5 cellular contexts compared by ENCODE assay signal in the genomic region with DNA sequence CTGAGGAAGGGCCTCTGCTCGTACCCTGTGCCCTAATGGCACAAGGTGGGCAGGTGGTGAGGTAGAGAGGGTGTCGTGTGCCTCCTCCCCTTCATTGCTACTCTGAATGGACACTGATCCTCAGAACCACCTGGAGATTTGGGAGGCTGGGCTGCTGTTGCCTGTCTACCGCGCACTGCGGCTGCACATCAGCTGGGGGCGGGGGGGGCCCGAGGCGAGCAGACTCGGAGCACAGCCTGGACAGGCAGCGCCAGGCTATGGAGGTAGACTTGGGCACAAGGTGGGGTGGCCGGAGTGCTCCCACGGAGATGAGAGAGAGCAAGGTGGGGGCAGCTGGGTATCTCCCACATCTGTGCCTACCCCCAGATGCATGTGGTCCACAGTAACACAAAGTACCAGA. TPM values are rescaled to one million over a fixed set of nuclear protein-coding genes. Genes with fewer than 3 reads are reported as not detected.
DNase-seq lines count a peak whose midpoint lies in the region; ATAC-seq, FAIRE-seq and TF ChIP-seq lines count a peak whose summit lies in the region.
"Not testable (repeated sequence)": the region's sequence is repeated elsewhere in the genome, so short reads cannot be mapped to it uniquely, and the experiment has no call there.
"Had no signal": no experiment of that assay in that cellular context is flagged by ENCODE, and none has a peak within 500 bp of the region (broad histone marks: within the 10 kb centered on the region; RNA-seq: fewer than 3 reads in every experiment).

No MANE protein-coding gene starts in this region.

- peak; percentile 66 for ATAC-seq in K562
- ATAC-seq in stimulated activated memory B cell treated with anti-CD40 and anti-IgM and Interleukin-4, amounts not matched to agents 10 μg/mL and 1 μg/mL and 100 μg/mL, for 72 hours: peak; percentile 36

- BruUV-seq in K562 (replicated peaks; lab: Mats Ljungman, UMichigan): not testable (repeated sequence)

- not testable (repeated sequence) for H4K20me1 ChIP-seq in K562 (replicated peaks; ENCODE audit: control insufficient read depth, insufficient read depth, low read length)

- TF ChIP-seq EP300 in K562 (IDR thresholded peaks at IDR 0.05; ENCODE audit: low read length); sigmoid colon (IDR thresholded peaks at IDR 0.05): not testable (repeated sequence)

- H3K4me1 ChIP-seq in K562 (replicated peaks in 1 of 2; ENCODE audit: control insufficient read depth in 2 of 2, insufficient read depth in 2 of 2, low read length in 2 of 2); kidney (ENCODE audit: control insufficient read depth in 1 of 2, insufficient read depth in 1 of 2, low read depth in 1 of 2, low read length in 2 of 2); sigmoid colon: not testable (repeated sequence)

- not testable (repeated sequence) for H3K27me3 Mint-ChIP-seq in stimulated activated memory B cell treated with anti-CD40 and anti-IgM and Interleukin-4, amounts not matched to agents 10 μg/mL and 1 μg/mL and 100 μg/mL, for 72 hours

- not testable (repeated sequence) for TF ChIP-seq POLR2A in K562 (conservative IDR thresholded peaks at IDR 0.05); sigmoid colon (IDR thresholded peaks at IDR 0.05)

- not testable (repeated sequence) for TF ChIP-seq CTCF in K562 (IDR thresholded peaks at IDR 0.05 in 2 of 3, conservative IDR thresholded peaks at IDR 0.05 in 1 of 3; ENCODE audit: insufficient read depth in 2 of 3, low read depth in 1 of 3, low read length in 3 of 3); kidney (IDR thresholded peaks at IDR 0.05; ENCODE audit: borderline replicate concordance, extremely low read depth, insufficient read depth); sigmoid colon (IDR thresholded peaks at IDR 0.05)

- intact Hi-C loops in K562 (cut with micrococcal nuclease); kidney (cut with DNase I); sigmoid colon (cut with DNase I): not testable (repeated sequence)

- not testable (repeated sequence) for H3K4me3 Mint-ChIP-seq in stimulated activated memory B cell treated with anti-CD40 and anti-IgM and Interleukin-4, amounts not matched to agents 10 μg/mL and 1 μg/mL and 100 μg/mL, for 72 hours

- DNase-seq in K562 (ENCODE audit: extremely low read depth in 1 of 4, low spot score in 3 of 4): not testable (repeated sequence)
- DNase-seq in kidney (peak; percentile 28), sigmoid colon (peak; percentile 29)

- H3K36me3 Mint-ChIP-seq in stimulated activated memory B cell treated with anti-CD40 and anti-IgM and Interleukin-4, amounts not matched to agents 10 μg/mL and 1 μg/mL and 100 μg/mL, for 72 hours: not testable (repeated sequence)

- H3K9me3 ChIP-seq in K562 (replicated peaks; ENCODE audit: control insufficient read depth, insufficient read depth, low read depth, low read length); kidney (ENCODE audit: control insufficient read depth in 1 of 2, low read length in 2 of 2); sigmoid colon: not testable (repeated sequence)

- H3K9me1 ChIP-seq in K562 (ENCODE audit: control insufficient read depth, insufficient read depth, low read length): not testable (repeated sequence)

- not testable (repeated sequence) for H3K27me3 ChIP-seq in K562 (ENCODE audit: control insufficient read depth in 2 of 2, insufficient read depth in 2 of 2, low read length in 2 of 2); sigmoid colon

- 6% methylated on average over 10 of the region's 12 CpGs for WGBS in K562 (ENCODE audit: insufficient coverage, low coverage, missing lambda C conversion rate)
- 84 to 91% methylated on average over 11 of the region's 12 CpGs for WGBS in sigmoid colon, 2 donors

- not testable (repeated sequence) for H3K36me3 ChIP-seq in K562 (ENCODE audit: control insufficient read depth, insufficient read depth, low read length); kidney (ENCODE audit: control insufficient read depth in 1 of 2, insufficient read depth in 2 of 2, low read length in 2 of 2); sigmoid colon

- H3K4me1 Mint-ChIP-seq in stimulated activated memory B cell treated with anti-CD40 and anti-IgM and Interleukin-4, amounts not matched to agents 10 μg/mL and 1 μg/mL and 100 μg/mL, for 72 hours: not testable (repeated sequence)

- POLR2A ChIA-PET in K562 (lab: Yijun Ruan, JAX): not testable (repeated sequence)

- H2AFZ ChIP-seq in K562 (ENCODE audit: low read depth, low read length): not testable (repeated sequence)

- not testable (repeated sequence) for H3K9me3 Mint-ChIP-seq in stimulated activated memory B cell treated with anti-CD40 and anti-IgM and Interleukin-4, amounts not matched to agents 10 μg/mL and 1 μg/mL and 100 μg/mL, for 72 hours

- TF ChIP-seq RAD21 in K562 (CRISPR knock-in tag; conservative IDR thresholded peaks at IDR 0.05 in 1 of 2, IDR thresholded peaks at IDR 0.05 in 1 of 2): not testable (repeated sequence)

- H3K4me3 ChIP-seq in K562; kidney (ENCODE audit: low read length in 2 of 2); sigmoid colon: not testable (repeated sequence)

- not testable (repeated sequence) for FAIRE-seq in K562 (lab: Jason Lieb, UNC); kidney (lab: Jason Lieb, UNC)

- CTCF ChIA-PET in K562 (lab: Yijun Ruan, JAX; ENCODE audit: low intra/inter-chr PET ratio): not testable (repeated sequence)

- H3K27ac Mint-ChIP-seq in stimulated activated memory B cell treated with anti-CD40 and anti-IgM and Interleukin-4, amounts not matched to agents 10 μg/mL and 1 μg/mL and 100 μg/mL, for 72 hours: not testable (repeated sequence)

- H3K4me2 ChIP-seq in K562 (ENCODE audit: insufficient read depth, low read length): not testable (repeated sequence)

- H3K79me2 ChIP-seq in K562 (ENCODE audit: control insufficient read depth, insufficient read depth, low read length): not testable (repeated sequence)

- not testable (repeated sequence) for H3K27ac ChIP-seq in K562 (ENCODE audit: extremely low read depth, low read depth, low read length); kidney (ENCODE audit: low read depth in 2 of 2, low read length in 2 of 2); sigmoid colon

- not testable (repeated sequence) for H3K9ac ChIP-seq in K562 (ENCODE audit: insufficient read depth in 1 of 2, low read depth in 2 of 2, low read length in 2 of 2); kidney (ENCODE audit: low read length in 2 of 2)

- in situ Hi-C loops in K562 (cut with MboI): not testable (repeated sequence)

TF ChIP-seq in K562, 482 proteins besides CTCF, POLR2A, EP300 and RAD21 (continues in another document):
- TF ChIP-seq NRF1 (conservative IDR thresholded peaks at IDR 0.05 in 1 of 2, IDR thresholded peaks at IDR 0.05 in 1 of 2): peak in 1 of 2 experiments; percentile 48; a peak in 2 of 4 replicates

RNA-seq across cellular contexts. Expression of gene RIMBP3B, which starts 26.0 kb away (rescaled TPM):
- 0.60 TPM in 1 of 2 replicates, not detected in the other for total RNA-seq in K562 (2011; cell fraction: chromatin; rRNA removed; ENCODE audit: low replicate concordance)
- total RNA-seq in K562 (2011; cell fraction: nucleolus; rRNA removed): 0.13 and 1.0 TPM in 2 replicates
- total RNA-seq in K562 (2011; cell fraction: nucleoplasm; rRNA removed): 0.29 and 0.46 TPM in 2 replicates
- total RNA-seq in K562 (2014; rRNA removed) (0.14 and 0.37 TPM in 2 replicates), K562 (2014; rRNA removed; fragmentation: Illumina TruSeq; extraction: Trizol) (0.18 and 0.19 TPM in 2 replicates), K562 (2015; rRNA removed; fragmentation: Illumina TruSeq; extraction: Trizol) (0.23 and 0.29 TPM in 2 replicates), K562 (2021) (0.55 and 0.78 TPM in 2 replicates), kidney (0.16 TPM), sigmoid colon (not detected)
- polyA plus RNA-seq in K562 (2011; rRNA removed) (0.03 and 0.16 TPM in 2 replicates), K562 (2014; fragmentation: Illumina TruSeq; extraction: Trizol) (0.14 and 0.24 TPM in 2 replicates), K562 (2014; fragmentation: Nextera tagmentation; extraction: Ambion mirVana) (under 1 TPM in 1 of 2 experiments, not detected in 1; 0.01 TPM), K562 (2014; rRNA removed) (0.08 and 0.18 TPM in 2 replicates), kidney (ENCODE audit: insufficient read depth, low read depth, low replicate concordance) (not detected), sigmoid colon (under 1 TPM in 1 of 3 donors, not detected in 2; 0.25 TPM)
- polyA plus RNA-seq in K562 (2011; cell fraction: cytosol; rRNA removed): 0.06 and 0.13 TPM in 2 replicates
- polyA plus RNA-seq in K562 (2011; cell fraction: nucleus; rRNA removed): 0.08 and 0.18 TPM in 2 replicates
- polyA plus RNA-seq in K562 (2012): 0.43 and 1.1 TPM in 2 replicates
- 0.32 and 0.36 TPM in 2 replicates for polyA minus RNA-seq in K562 (2011; rRNA and poly(A)+ RNA removed)
- 0.29 TPM in 1 of 2 replicates, not detected in the other for polyA minus RNA-seq in K562 (2011; cell fraction: cytosol; rRNA and poly(A)+ RNA removed)
- polyA minus RNA-seq in K562 (2011; cell fraction: nucleus; rRNA and poly(A)+ RNA removed): 0.13 and 0.44 TPM in 2 replicates
- total RNA-seq: CD4-positive, CD25-positive, alpha-beta regulatory T cell had no signal

RNA-seq across cellular contexts. Expression of gene HIC2, which starts 59.6 kb away (rescaled TPM):
- 56.9 and 123 TPM in 2 replicates for total RNA-seq in K562 (2011; cell fraction: chromatin; rRNA removed; ENCODE audit: low replicate concordance)
- total RNA-seq in K562 (2011; cell fraction: nucleolus; rRNA removed): 77.2 and 88.6 TPM in 2 replicates
- 64.3 and 67.2 TPM in 2 replicates for total RNA-seq in K562 (2011; cell fraction: nucleoplasm; rRNA removed)
- total RNA-seq in K562 (2014; rRNA removed) (68.3 and 85.5 TPM in 2 replicates), K562 (2014; rRNA removed; fragmentation: Illumina TruSeq; extraction: Trizol) (25.5 and 25.6 TPM in 2 replicates), K562 (2015; rRNA removed; fragmentation: Illumina TruSeq; extraction: Trizol) (51.0 and 51.9 TPM in 2 replicates), K562 (2021) (104 and 117 TPM in 2 replicates), kidney (4.2 TPM), sigmoid colon (1 to 10 TPM; 2.1 to 4.2 (median 2.7) TPM)
- polyA plus RNA-seq in K562 (2011; rRNA removed) (19.7 and 20.7 TPM in 2 replicates), K562 (2014; fragmentation: Illumina TruSeq; extraction: Trizol) (35.5 and 50.6 TPM in 2 replicates), K562 (2014; fragmentation: Nextera tagmentation; extraction: Ambion mirVana) (1 to 10 TPM; 1.7 to 2.6 TPM), K562 (2014; rRNA removed) (40.8 and 41.4 TPM in 2 replicates), kidney (ENCODE audit: insufficient read depth, low read depth, low replicate concordance) (1.4 TPM), sigmoid colon (1 to 10 TPM; 1.2 to 3.5 (median 1.4) TPM)
- polyA plus RNA-seq in K562 (2011; cell fraction: cytosol; rRNA removed): 25.5 and 39.2 TPM in 2 replicates
- polyA plus RNA-seq in K562 (2011; cell fraction: nucleus; rRNA removed): 39.9 and 64.1 TPM in 2 replicates
- 40.2 and 58.7 TPM in 2 replicates for polyA plus RNA-seq in K562 (2012)
- polyA minus RNA-seq in K562 (2011; rRNA and poly(A)+ RNA removed): 20.9 and 37.6 TPM in 2 replicates
- polyA minus RNA-seq in K562 (2011; cell fraction: cytosol; rRNA and poly(A)+ RNA removed): 47.0 and 61.2 TPM in 2 replicates
- polyA minus RNA-seq in K562 (2011; cell fraction: nucleus; rRNA and poly(A)+ RNA removed): 31.5 and 40.1 TPM in 2 replicates
